15 cellular contexts compared by ENCODE assay signal in the genomic region with DNA sequence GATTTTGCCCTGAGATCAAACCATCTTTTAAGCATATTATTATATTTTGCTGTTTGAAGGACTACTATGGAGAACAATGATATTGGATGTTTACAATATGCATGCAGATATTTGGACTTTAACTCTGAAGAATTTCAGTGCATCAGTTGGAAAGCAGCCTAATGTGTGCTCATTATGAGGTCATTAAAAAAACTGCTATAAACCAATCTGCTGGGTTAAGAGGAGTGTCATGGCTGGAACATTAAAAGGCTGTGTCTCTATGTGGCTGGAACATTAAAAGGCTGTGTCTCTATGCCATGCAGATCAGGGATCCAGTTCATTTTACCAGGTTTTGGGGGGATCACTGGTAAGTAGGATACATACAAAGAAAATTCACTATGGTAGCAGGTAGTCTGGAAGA.
DNase-seq lines count a peak whose midpoint lies in the region; ATAC-seq, FAIRE-seq and TF ChIP-seq lines count a peak whose summit lies in the region.
"Had no signal": no experiment of that assay in that cellular context is flagged by ENCODE, and none has a peak within 500 bp of the region (broad histone marks: within the 10 kb centered on the region; RNA-seq: fewer than 3 reads in every experiment).

No MANE protein-coding gene starts in this region.

- no peak overlapping the region for H3K27ac ChIP-seq in Karpas-422 (ENCODE audit: low read length)
- H3K27ac ChIP-seq: A549, C4-2B had no signal

- H4K20me1 ChIP-seq in Karpas-422 (ENCODE audit: insufficient read depth, low read depth, low read length), result no peaks in the 10 kb centered on the region

- H3K9ac ChIP-seq in Karpas-422 (ENCODE audit: low read length), result no peak overlapping the region

- intact Hi-C loops in left colon (cut with DNase I, micrococcal nuclease), result no loop called here

- TF ChIP-seq CTCF in D721Med (IDR thresholded peaks at IDR 0.05; ENCODE audit: insufficient read depth, missing control alignments), result no peak

- no peaks in the 10 kb centered on the region for H3K79me2 ChIP-seq in Karpas-422 (ENCODE audit: low read length)

- no peaks in the 10 kb centered on the region for H3K27me3 ChIP-seq in Karpas-422 (ENCODE audit: low read length)
- H3K27me3 ChIP-seq: BE2C had no signal

- DNase-seq in D721Med (ENCODE audit: insufficient read length, low spot score), result no peak
- peak; percentile 13 for DNase-seq in EL
- peak; percentile 33 for DNase-seq in NCI-H69 (lab: John Stamatoyannopoulos, UW)
- DNase-seq in left colon, result no peak
- no peak for DNase-seq in LoVo (ENCODE audit: low spot score)
- DNase-seq in Karpas-422, result no peak
- DNase-seq: BE2C; CD4-positive, alpha-beta memory T cell; DMS53; GDM1; KG1 had no signal

- no peaks in the 10 kb centered on the region for H3K9me2 ChIP-seq in Karpas-422 (replicated peaks; ENCODE audit: insufficient read depth, low read length)

- H3K9me3 ChIP-seq in Karpas-422 (ENCODE audit: low read length), result no peaks in the 10 kb centered on the region
- H3K9me3 ChIP-seq: A549, BE2C had no signal

- H2AFZ ChIP-seq in Karpas-422 (ENCODE audit: low read length), result no peak overlapping the region

- H3K4me3 ChIP-seq in Karpas-422 (ENCODE audit: low read length), result no peak overlapping the region
- H3K4me3 ChIP-seq: A549 had no signal

- ATAC-seq in left colon (peak; percentile 71), GM21360 (IDR thresholded peaks at IDR 0.05; ENCODE audit: unreplicated experiment) (no peak)
- ATAC-seq: A549 had no signal

- H3K4me2 ChIP-seq in Karpas-422 (ENCODE audit: low read depth, low read length, poor library complexity, severe bottlenecking), result no peak overlapping the region
- H3K4me2 ChIP-seq: A549 had no signal

- peak; percentile 6 for FAIRE-seq in D721Med (lab: Jason Lieb, UNC)
- FAIRE-seq: A549, GM19239 had no signal

- H3K4me1 ChIP-seq in Karpas-422 (ENCODE audit: low read length), result no peaks in the 10 kb centered on the region
- H3K4me1 ChIP-seq: A549, BE2C had no signal

- no peaks in the 10 kb centered on the region for H3K36me3 ChIP-seq in Karpas-422 (ENCODE audit: insufficient read depth, low read length)
- H3K36me3 ChIP-seq: BE2C had no signal

Comparison
In these comparisons a context has a peak if more than half of its experiments do, and no peak if none do; other contexts are left out.
1. DNase-seq: peak in EL (single experiment) and NCI-H69 (single experiment); none in D721Med (single experiment), left colon (0 of 2), LoVo (single experiment) and Karpas-422 (single experiment).